Comparison of ENCODE assay signal across 15 cellular contexts in genomic region chr1:41652346-41653124, GRCh38.
DNase-seq lines count a peak whose midpoint lies in the region; ATAC-seq, FAIRE-seq and TF ChIP-seq lines count a peak whose summit lies in the region.
"Had no signal": no experiment of that assay in that cellular context is flagged by ENCODE, and none has a peak within 500 bp of the region (broad histone marks: within the 10 kb centered on the region; RNA-seq: fewer than 3 reads in every experiment).

No MANE protein-coding gene starts in this region.

- whole genome bisulfite sequencing in GM12878 (ENCODE audit: insufficient coverage, insufficient replicate concordance, low lambda C conversion rate, missing lambda C conversion rate) = 80% methylated on average over 11 of the region's 11 CpGs
- WGBS in testis, 2 donors = 90 to 93% methylated on average over 11 of the region's 11 CpGs

- TF ChIP-seq CTCF in GM12878 (IDR thresholded peaks at IDR 0.05 in 2 of 3, conservative IDR thresholded peaks at IDR 0.05 in 1 of 3; ENCODE audit: control insufficient read depth in 2 of 3, extremely low read depth in 1 of 3, insufficient read depth in 1 of 3, low read depth in 3 of 3, low read length in 3 of 3) = no peak
- no peak for TF ChIP-seq CTCF in testis (IDR thresholded peaks at IDR 0.05)

- H3K9ac ChIP-seq in GM12878 (ENCODE audit: control insufficient read depth, insufficient read depth, low read length) = no peak overlapping the region

- H3K36me3 ChIP-seq in GM12878 (ENCODE audit: control insufficient read depth in 2 of 2, insufficient read depth in 2 of 2, low read length in 1 of 2) (no peaks in the 10 kb centered on the region; a peak in 1 of 4 replicates), testis (ENCODE audit: low read depth, missing control alignments) (no peaks in the 10 kb centered on the region)

- TF ChIP-seq POLR2A in GM12878 (IDR thresholded peaks at IDR 0.05; ENCODE audit: low read depth, low read length) (no peak), testis (IDR thresholded peaks at IDR 0.05) (no peak)

- no peak overlapping the region for H3K27ac ChIP-seq in GM12878 (ENCODE audit: control insufficient read depth, insufficient read depth)
- H3K27ac ChIP-seq in testis = no peak overlapping the region
- H3K27ac ChIP-seq: C4-2B had no signal

- no peak overlapping the region for H2AFZ ChIP-seq in GM12878 (ENCODE audit: control insufficient read depth, low read depth, low read length)

- H4K20me1 ChIP-seq in GM12878 (ENCODE audit: control insufficient read depth, insufficient read depth) = no peaks in the 10 kb centered on the region

- TF ChIP-seq RAD21 in GM12878 (IDR thresholded peaks at IDR 0.05; ENCODE audit: insufficient read depth, low read depth, low read length) = no peak

- H3K4me1 ChIP-seq in GM12878 (ENCODE audit: control insufficient read depth, insufficient read depth, low read length) (peaks cover 3% of the 10 kb centered on the region; the same call in 1 of the 2 replicates), testis (no peaks in the 10 kb centered on the region)

- no peak overlapping the region for H3K4me2 ChIP-seq in GM12878 (ENCODE audit: control insufficient read depth, insufficient read depth)

- peaks cover 87% of the 10 kb centered on the region for H3K4me1 Mint-ChIP-seq in activated CD4-positive, alpha-beta T cell treated with anti-CD3 and anti-CD28 coated beads for 36 hours

- H3K36me3 Mint-ChIP-seq in activated CD4-positive, alpha-beta T cell treated with anti-CD3 and anti-CD28 coated beads for 36 hours (ENCODE audit: low read depth) = peaks cover 62% of the 10 kb centered on the region
- H3K36me3 Mint-ChIP-seq in activated naive CD4-positive, alpha-beta T cell treated with anti-CD3 and anti-CD28 coated beads, Interleukin-2, amount 50 U/mL, for 72 hours = peaks cover 25 to 35% of the 10 kb centered on the region in 2 donors

- BruUV-seq in GM12878 (replicated peaks; lab: Mats Ljungman, UMichigan) = no TSS peak

- DNase-seq in activated CD4-positive, alpha-beta T cell treated with anti-CD3 and anti-CD28 coated beads for 36 hours = peak; percentile 7
- DNase-seq in activated CD4-positive, alpha-beta T cell treated with anti-CD3 and anti-CD28 coated beads, Interleukin-2, amount 50 U/mL, for 4 hours = no peak
- DNase-seq in activated naive CD4-positive, alpha-beta T cell treated with anti-CD3 and anti-CD28 coated beads, Interleukin-2, amount 50 U/mL, for 72 hours (ENCODE audit: low spot score in 2 of 2) = peak in 1 of 2 donors; percentile 43
- no peak for DNase-seq in activated naive CD4-positive, alpha-beta T cell treated with anti-CD3 and anti-CD28 coated beads, Interleukin-2, amount 50 U/mL, for 16 hours
- no peak for DNase-seq in GM12878 (ENCODE audit: low read depth, low spot score)
- DNase-seq in testis = no peak
- DNase-seq in dedifferentiated amniotic fluid mesenchymal stem cell (ENCODE audit: extremely low spot score) = no peak
- no peak for DNase-seq in AML-193 (lab: John Stamatoyannopoulos, UW)
- DNase-seq: KBM-7, MV-4-11, NCI-H1417, NCI-H187 treated with DMSO at 0.1 percent for 48 hours, OCI-M1 had no signal

- H3K27ac Mint-ChIP-seq in activated CD4-positive, alpha-beta T cell treated with anti-CD3 and anti-CD28 coated beads for 36 hours = peak overlapping the region; percentile 82
- H3K27ac Mint-ChIP-seq in activated naive CD4-positive, alpha-beta T cell treated with anti-CD3 and anti-CD28 coated beads, Interleukin-2, amount 50 U/mL, for 72 hours = peak overlapping the region; percentile 17 to 33

- H3K4me3 ChIP-seq in GM12878 = no peak overlapping the region
- H3K4me3 ChIP-seq in testis = no peak overlapping the region

- RAD21 ChIA-PET in GM12878 (lab: Charles Lee; ENCODE audit: unreplicated experiment) = interaction anchor here (0.8 to 18.2 kb wide), 23 partner anchors 10 to 521 kb away, joined by 3 to 262 read pairs (median 5); no protein-coding TSS in a partner anchor

- H3K9me3 ChIP-seq in GM12878 (replicated peaks; ENCODE audit: control insufficient read depth, insufficient read depth, low read length) (no peaks in the 10 kb centered on the region), testis (no peaks in the 10 kb centered on the region)

- no peak for FAIRE-seq in GM12878 (lab: Jason Lieb, UNC)
- FAIRE-seq: GM19239 had no signal

- H3K79me2 ChIP-seq in GM12878 (ENCODE audit: control insufficient read depth, insufficient read depth, low read length) = peaks cover 4% of the 10 kb centered on the region

- intact Hi-C loops in activated CD4-positive, alpha-beta T cell treated with anti-CD3 and anti-CD28 coated beads for 36 hours (cut with DNase I, micrococcal nuclease) = loop anchor here in 1 of 2 experiments (10.0 kb wide), 1 partner anchor 78 kb away; no protein-coding TSS in a partner anchor
- intact Hi-C loops in GM12878 (cut with micrococcal nuclease; ENCODE audit: unreplicated experiment) (no loop called here), testis (cut with DNase I; ENCODE audit: low total_unique reads) (no loop called here)

- CTCF ChIA-PET in activated CD4-positive, alpha-beta T cell treated with anti-CD3 and anti-CD28 coated beads for 36 hours (lab: Charles Lee) = interaction anchor here (0.6 to 1.6 kb wide), 8 partner anchors 10 to 78 kb away, joined by 3 to 5 read pairs (median 3); no protein-coding TSS in a partner anchor
- CTCF ChIA-PET in GM12878 (lab: Yijun Ruan, JAX) = interaction anchor here (0.8 to 8.4 kb wide), 9 partner anchors 15 to 78 kb away, joined by 3 to 63 read pairs (median 5); no protein-coding TSS in a partner anchor

- no peaks in the 10 kb centered on the region for H3K27me3 Mint-ChIP-seq in activated CD4-positive, alpha-beta T cell treated with anti-CD3 and anti-CD28 coated beads for 36 hours

- SMC1A ChIA-PET in GM12878 (lab: Charles Lee; ENCODE audit: uncharacterized antibody, unreplicated experiment) = interaction anchor here (0.8 to 12.5 kb wide), 30 partner anchors 10 to 224 kb away, joined by 3 to 126 read pairs (median 4); no protein-coding TSS in a partner anchor

- no peak overlapping the region for H3K4me3 Mint-ChIP-seq in activated CD4-positive, alpha-beta T cell treated with anti-CD3 and anti-CD28 coated beads for 36 hours

- ATAC-seq in activated CD4-positive, alpha-beta T cell treated with anti-CD3 and anti-CD28 coated beads for 36 hours = no peak
- ATAC-seq in activated naive CD4-positive, alpha-beta T cell treated with anti-CD3 and anti-CD28 coated beads, Interleukin-2, amount 50 U/mL, for 72 hours = no peak
- peak; percentile 8; the same call in 1 of the 3 replicates for ATAC-seq in GM12878

- H3K27me3 ChIP-seq in GM12878 (replicated peaks in 1 of 2; ENCODE audit: control insufficient read depth in 2 of 2, insufficient read depth in 2 of 2, low read length in 1 of 2) (no peaks in the 10 kb centered on the region), testis (no peaks in the 10 kb centered on the region)

- POLR2A ChIA-PET in activated CD4-positive, alpha-beta T cell treated with anti-CD3 and anti-CD28 coated beads for 36 hours (lab: Charles Lee) = interaction anchor here (1.5 kb wide), 1 partner anchor 10 kb away, joined by 4 read pairs; no protein-coding TSS in a partner anchor
- POLR2A ChIA-PET in GM12878 (lab: Charles Lee) = interaction anchor here (0.7 to 2.8 kb wide), 12 partner anchors 10 to 77 kb away, joined by 3 to 18 read pairs (median 4); no protein-coding TSS in a partner anchor

- in situ Hi-C loops in GM12878 (cut with MboI) = no loop called here

- no peaks in the 10 kb centered on the region for H3K9me3 Mint-ChIP-seq in activated CD4-positive, alpha-beta T cell treated with anti-CD3 and anti-CD28 coated beads for 36 hours (ENCODE audit: low read depth)
- no peaks in the 10 kb centered on the region for H3K9me3 Mint-ChIP-seq in activated naive CD4-positive, alpha-beta T cell treated with anti-CD3 and anti-CD28 coated beads, Interleukin-2, amount 50 U/mL, for 72 hours

- peak; percentile 28 to 44; a peak in 2 of 4 replicates for TF ChIP-seq EP300 in GM12878 (IDR thresholded peaks at IDR 0.05; ENCODE audit: borderline replicate concordance in 1 of 2, control insufficient read depth in 1 of 2, low read depth in 2 of 2, low read length in 2 of 2)

TF ChIP-seq in GM12878, 131 proteins besides CTCF, POLR2A, EP300 and RAD21 (continues in another document):
- TF ChIP-seq, protein P1, sequence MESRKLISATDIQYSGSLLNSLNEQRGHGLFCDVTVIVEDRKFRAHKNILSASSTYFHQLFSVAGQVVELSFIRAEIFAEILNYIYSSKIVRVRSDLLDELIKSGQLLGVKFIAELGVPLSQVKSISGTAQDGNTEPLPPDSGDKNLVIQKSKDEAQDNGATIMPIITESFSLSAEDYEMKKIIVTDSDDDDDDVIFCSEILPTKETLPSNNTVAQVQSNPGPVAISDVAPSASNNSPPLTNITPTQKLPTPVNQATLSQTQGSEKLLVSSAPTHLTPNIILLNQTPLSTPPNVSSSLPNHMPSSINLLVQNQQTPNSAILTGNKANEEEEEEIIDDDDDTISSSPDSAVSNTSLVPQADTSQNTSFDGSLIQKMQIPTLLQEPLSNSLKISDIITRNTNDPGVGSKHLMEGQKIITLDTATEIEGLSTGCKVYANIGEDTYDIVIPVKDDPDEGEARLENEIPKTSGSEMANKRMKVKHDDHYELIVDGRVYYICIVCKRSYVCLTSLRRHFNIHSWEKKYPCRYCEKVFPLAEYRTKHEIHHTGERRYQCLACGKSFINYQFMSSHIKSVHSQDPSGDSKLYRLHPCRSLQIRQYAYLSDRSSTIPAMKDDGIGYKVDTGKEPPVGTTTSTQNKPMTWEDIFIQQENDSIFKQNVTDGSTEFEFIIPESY (IDR thresholded peaks at IDR 0.05) = no peak
- TF ChIP-seq LARP7 (IDR thresholded peaks at IDR 0.05) (no peak), WRNIP1 (IDR thresholded peaks at IDR 0.05; ENCODE audit: borderline replicate concordance, low read depth, low read length) (no peak), SIN3A (IDR thresholded peaks at IDR 0.05; ENCODE audit: low read depth, low read length) (no peak), ZNF274 (IDR thresholded peaks at IDR 0.05; ENCODE audit: insufficient read depth, insufficient read length) (no peak), RBBP5 (conservative IDR thresholded peaks at IDR 0.05) (no peak), CREB1 (IDR thresholded peaks at IDR 0.05; ENCODE audit: low read depth) (no peak), BRCA1 (IDR thresholded peaks at IDR 0.05; ENCODE audit: low read depth, low read length) (no peak), HDGF (IDR thresholded peaks at IDR 0.05) (no peak), SPI1 (IDR thresholded peaks at IDR 0.05; ENCODE audit: borderline replicate concordance, insufficient read depth, low read depth, low read length) (no peak), RFX5 (IDR thresholded peaks at IDR 0.05; ENCODE audit: low read depth, low read length) (no peak)
- TF ChIP-seq, protein P2, sequence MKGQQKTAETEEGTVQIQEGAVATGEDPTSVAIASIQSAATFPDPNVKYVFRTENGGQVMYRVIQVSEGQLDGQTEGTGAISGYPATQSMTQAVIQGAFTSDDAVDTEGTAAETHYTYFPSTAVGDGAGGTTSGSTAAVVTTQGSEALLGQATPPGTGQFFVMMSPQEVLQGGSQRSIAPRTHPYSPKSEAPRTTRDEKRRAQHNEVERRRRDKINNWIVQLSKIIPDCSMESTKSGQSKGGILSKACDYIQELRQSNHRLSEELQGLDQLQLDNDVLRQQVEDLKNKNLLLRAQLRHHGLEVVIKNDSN (IDR thresholded peaks at IDR 0.05; ENCODE audit: borderline replicate concordance, extremely low read length, insufficient read depth, low read depth, low read length) = no peak
